ENCODE assay signal across 7 cellular contexts in the genomic region with DNA sequence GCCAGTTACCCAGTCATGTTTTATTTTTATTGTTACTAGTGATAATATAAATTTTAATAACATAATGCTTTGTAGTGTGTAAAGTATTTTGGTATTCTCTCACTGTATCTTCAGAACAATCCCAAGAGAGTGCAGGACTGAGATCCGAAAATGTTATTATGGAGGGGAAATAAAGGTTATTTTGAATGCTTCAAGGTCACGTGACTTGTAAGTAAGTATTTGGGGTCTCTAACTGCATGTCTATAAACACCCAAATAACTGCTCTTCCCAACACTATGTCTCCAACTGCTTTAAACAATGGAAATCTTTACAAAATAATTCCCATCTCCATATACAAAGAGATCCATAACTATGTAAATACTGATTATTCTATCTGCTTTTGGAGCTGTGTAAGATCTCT.
"Had no signal": no experiment of that assay in that cellular context is flagged by ENCODE, and none has a peak within 500 bp of the region (broad histone marks: within the 10 kb centered on the region; RNA-seq: fewer than 3 reads in every experiment).

No MANE protein-coding gene starts in this region.

- H3K27ac Mint-ChIP-seq: IgD-negative memory B cell had no signal

- DNase-seq: IMR-90, KBM-7, KG1 had no signal

- H3K4me3 Mint-ChIP-seq: IgD-negative memory B cell had no signal

- H3K9ac ChIP-seq: KMS-11 had no signal

- H3K4me2 ChIP-seq: KMS-11 had no signal

- H3K4me1 Mint-ChIP-seq: IgD-negative memory B cell had no signal

- H3K27ac ChIP-seq: HL-60, KMS-11 had no signal

- H3K27me3 Mint-ChIP-seq: IgD-negative memory B cell had no signal

- FAIRE-seq: HTR-8/SVneo had no signal

- H3K36me3 Mint-ChIP-seq: IgD-negative memory B cell had no signal
